ENCODE assay signal across 27 cellular contexts in genomic region chr6:157078326-157078725, GRCh38.
"Had no signal": no experiment of that assay in that cellular context is flagged by ENCODE, and none has a peak within 500 bp of the region (broad histone marks: within the 10 kb centered on the region; RNA-seq: fewer than 3 reads in every experiment).

No MANE protein-coding gene starts in this region.

- H3K9me3 ChIP-seq: body of pancreas, breast epithelium, SJCRH30 had no signal

- H3K4me1 ChIP-seq: breast epithelium, SJCRH30 had no signal

- H3K9me3 Mint-ChIP-seq: activated naive CD4-positive, alpha-beta T cell treated with anti-CD3 and anti-CD28 coated beads, Interleukin-2, amount 50 U/mL, for 24 hours; activated naive CD8-positive, alpha-beta T cell treated with anti-CD3 and anti-CD28 coated beads, Interleukin-2, amount 10 ng/mL, durations not matched to agents 7 days and 5 days; activated T-cell treated with anti-CD3 and anti-CD28 coated beads, Interleukin-2, amount 50 U/mL, for 24 hours; activated T-helper 2 cell treated with anti-CD3 and anti-CD28 coated beads, Interferon-gamma antibody, Interleukin-2, Interleukin-4, amounts not matched to agents 10 μg/mL and 5 μg/mL and 100 μg/mL, durations not matched to agents 14 hours and 24 hours and 36 hours; T-cell had no signal

- H3K27me3 Mint-ChIP-seq: activated CD4-positive, alpha-beta T cell treated with anti-CD3 and anti-CD28 coated beads, Interleukin-2, amount 10 ng/mL, durations not matched to agents 7 days and 5 days; activated naive CD4-positive, alpha-beta T cell treated with anti-CD3 and anti-CD28 coated beads, Interleukin-2, amount 50 U/mL, for 24 hours; activated naive CD8-positive, alpha-beta T cell treated with anti-CD3 and anti-CD28 coated beads, Interleukin-2, amount 10 ng/mL, durations not matched to agents 7 days and 5 days; activated T-cell treated with anti-CD3 and anti-CD28 coated beads, Interleukin-2, amount 50 U/mL, for 24 hours; T-cell; T-helper 17 cell had no signal

- H3K4me3 ChIP-seq: body of pancreas, breast epithelium, SJCRH30 had no signal

- H3K27me3 ChIP-seq: body of pancreas, breast epithelium, SJCRH30 had no signal

- H3K36me3 ChIP-seq: breast epithelium, SJCRH30 had no signal

- H3K4me3 Mint-ChIP-seq: activated CD4-positive, alpha-beta T cell treated with anti-CD3 and anti-CD28 coated beads, Interleukin-2, amount 10 ng/mL, durations not matched to agents 7 days and 5 days; activated CD8-positive, alpha-beta T cell treated with anti-CD3 and anti-CD28 coated beads, Interleukin-2, amount 10 ng/mL, durations not matched to agents 7 days and 5 days; activated naive CD4-positive, alpha-beta T cell treated with anti-CD3 and anti-CD28 coated beads, Interleukin-2, amount 50 U/mL, for 24 hours; activated naive CD8-positive, alpha-beta T cell treated with anti-CD3 and anti-CD28 coated beads, Interleukin-2, amount 10 ng/mL, durations not matched to agents 7 days and 5 days; activated T-cell treated with anti-CD3 and anti-CD28 coated beads, Interleukin-2, amount 50 U/mL, for 24 hours; T-cell had no signal

- ATAC-seq: activated CD8-positive, alpha-beta T cell treated with anti-CD3 and anti-CD28 coated beads, Interleukin-2, amount 10 ng/mL, durations not matched to agents 7 days and 5 days; body of pancreas; Panc1; SK-N-SH treated with all-trans-retinoic acid at 6 μM for 48 hours; T-cell; T-helper 17 cell had no signal

- H3K27ac Mint-ChIP-seq: activated CD4-positive, alpha-beta T cell treated with anti-CD3 and anti-CD28 coated beads, Interleukin-2, amount 10 ng/mL, durations not matched to agents 7 days and 5 days; activated CD8-positive, alpha-beta T cell treated with anti-CD3 and anti-CD28 coated beads, Interleukin-2, amount 10 ng/mL, durations not matched to agents 7 days and 5 days; activated naive CD8-positive, alpha-beta T cell treated with anti-CD3 and anti-CD28 coated beads, Interleukin-2, amount 10 ng/mL, durations not matched to agents 7 days and 5 days; activated T-helper 2 cell treated with anti-CD3 and anti-CD28 coated beads, Interferon-gamma antibody, Interleukin-2, Interleukin-4, amounts not matched to agents 10 μg/mL and 5 μg/mL and 100 μg/mL, durations not matched to agents 14 hours and 24 hours and 36 hours had no signal

- DNase-seq: activated CD4-positive, alpha-beta T cell treated with anti-CD3 and anti-CD28 coated beads, Interleukin-2, amount 10 ng/mL, durations not matched to agents 7 days and 5 days; activated CD4-positive, alpha-beta T cell treated with anti-CD3 and anti-CD28 coated beads, Interleukin-2, amount 50 U/mL, for 48 hours; activated CD8-positive, alpha-beta T cell treated with anti-CD3 and anti-CD28 coated beads, Interleukin-2, amount 10 ng/mL, durations not matched to agents 7 days and 5 days; activated gamma-delta T cell; activated naive CD4-positive, alpha-beta T cell treated with Interleukin-2 at 50 U/mL for 16 hours; activated naive CD8-positive, alpha-beta T cell treated with anti-CD3 and anti-CD28 coated beads, Interleukin-2, amount 10 ng/mL, durations not matched to agents 7 days and 5 days; activated T-cell treated with anti-CD3 and anti-CD28 coated beads, Interleukin-2, amount 50 U/mL, for 24 hours; body of pancreas; caudate nucleus; cerebellar nuclear complex; NCI-H1105; NCI-H1417 treated with DMSO at 0.1 percent for 48 hours; NCI-H187 treated with DMSO at 0.1 percent for 48 hours; NCI-H2081; NCI-H345; NCI-H524 treated with DMSO at 0.1 percent for 48 hours; SHP77; SJCRH30; T-cell; T-helper 17 cell; T-helper 9 cell; WERI-Rb-1 had no signal

- H3K27ac ChIP-seq: body of pancreas, breast epithelium, SJCRH30, WERI-Rb-1 had no signal
